23 cellular contexts compared by ENCODE assay signal in genomic region chr9:113005777-113006176, GRCh38.
"Had no signal": no experiment of that assay in that cellular context is flagged by ENCODE, and none has a peak within 500 bp of the region (broad histone marks: within the 10 kb centered on the region; RNA-seq: fewer than 3 reads in every experiment).

No MANE protein-coding gene starts in this region.

- H3K9ac ChIP-seq: neural progenitor cell had no signal

- H3K4me2 ChIP-seq: neural progenitor cell had no signal

- H3K36me3 ChIP-seq: right lobe of liver, thyroid gland had no signal

- H3K4me1 Mint-ChIP-seq: activated B cell treated with CpG ODN at 0.5 μM for 24 hours; activated CD4-positive, alpha-beta T cell treated with anti-CD3 and anti-CD28 coated beads for 36 hours; activated naive CD8-positive, alpha-beta T cell treated with anti-CD3 and anti-CD28 coated beads, Interleukin-2, amount 50 U/mL, for 24 hours; mesothelial cell of epicardium; naive thymus-derived CD8-positive, alpha-beta T cell; neural progenitor cell had no signal

- DNase-seq: activated B cell treated with CpG ODN at 0.5 μM for 24 hours; activated CD4-positive, alpha-beta T cell treated with anti-CD3 and anti-CD28 coated beads for 36 hours; activated CD4-positive, alpha-beta T cell treated with anti-CD3 and anti-CD28 coated beads, Interleukin-2, amount 50 U/mL, for 4 hours; activated effector memory CD4-positive, alpha-beta T cell treated with anti-CD3 and anti-CD28 coated beads, Interleukin-2, amount 50 U/mL, for 16 hours; activated naive CD4-positive, alpha-beta T cell treated with anti-CD3 and anti-CD28 coated beads, Interleukin-2, amount 50 U/mL, for 16 hours; activated naive CD8-positive, alpha-beta T cell treated with anti-CD3 and anti-CD28 coated beads, Interleukin-2, amount 50 U/mL, for 24 hours; activated T-cell treated with anti-CD3 and anti-CD28 coated beads, Interleukin-2, amount 50 U/mL, for 48 hours; anterior cingulate cortex; body of pancreas; erythroblast; foreskin fibroblast; left ventricle myocardium inferior; naive thymus-derived CD8-positive, alpha-beta T cell; posterior cingulate gyrus; right lobe of liver; stimulated activated CD4-positive, alpha-beta T cell treated with anti-CD3 and anti-CD28 coated beads, Interleukin-1b, Interleukin-23, amount 100 ng/mL, for 48 hours; substantia nigra; T1000; thyroid gland had no signal

- H3K4me1 ChIP-seq: body of pancreas, left ventricle myocardium inferior, neural progenitor cell, right lobe of liver, thyroid gland had no signal

- H2AFZ ChIP-seq: neural progenitor cell had no signal

- H3K4me3 ChIP-seq: body of pancreas, left ventricle myocardium inferior, neural progenitor cell, right lobe of liver, skin epidermis, thyroid gland had no signal

- H3K4me3 Mint-ChIP-seq: activated B cell treated with CpG ODN at 0.5 μM for 24 hours; activated CD4-positive, alpha-beta T cell treated with anti-CD3 and anti-CD28 coated beads for 36 hours; activated naive CD8-positive, alpha-beta T cell treated with anti-CD3 and anti-CD28 coated beads, Interleukin-2, amount 50 U/mL, for 24 hours; mesothelial cell of epicardium; naive thymus-derived CD8-positive, alpha-beta T cell; neural progenitor cell; stimulated activated naive CD8-positive, alpha-beta T cell treated with anti-CD3 and anti-CD28 coated beads, Interleukin-15, Interleukin-2, amounts not matched to agents 100 ng/mL and 50 ng/mL, for 24 hours had no signal

- ATAC-seq: activated CD4-positive, alpha-beta T cell treated with anti-CD3 and anti-CD28 coated beads for 36 hours; activated naive CD8-positive, alpha-beta T cell treated with anti-CD3 and anti-CD28 coated beads, Interleukin-2, amount 50 U/mL, for 24 hours; body of pancreas; naive thymus-derived CD8-positive, alpha-beta T cell; right lobe of liver had no signal

- H3K27me3 Mint-ChIP-seq: stimulated activated naive CD8-positive, alpha-beta T cell treated with anti-CD3 and anti-CD28 coated beads, Interleukin-15, Interleukin-2, amounts not matched to agents 100 ng/mL and 50 ng/mL, for 24 hours had no signal

- H3K9me3 ChIP-seq: right lobe of liver, thyroid gland had no signal

- H3K27ac ChIP-seq: body of pancreas, left ventricle myocardium inferior, neural progenitor cell, right lobe of liver, skin epidermis, thyroid gland had no signal

- H3K27ac Mint-ChIP-seq: activated B cell treated with CpG ODN at 0.5 μM for 24 hours; activated CD4-positive, alpha-beta T cell treated with anti-CD3 and anti-CD28 coated beads for 36 hours; activated naive CD8-positive, alpha-beta T cell treated with anti-CD3 and anti-CD28 coated beads, Interleukin-2, amount 50 U/mL, for 24 hours; mesothelial cell of epicardium; naive thymus-derived CD8-positive, alpha-beta T cell; neural progenitor cell; stimulated activated naive CD8-positive, alpha-beta T cell treated with anti-CD3 and anti-CD28 coated beads, Interleukin-15, Interleukin-2, amounts not matched to agents 100 ng/mL and 50 ng/mL, for 24 hours had no signal

- H3K27me3 ChIP-seq: body of pancreas, neural progenitor cell, right lobe of liver, thyroid gland had no signal

- H3K36me3 Mint-ChIP-seq: neural progenitor cell had no signal
